Comparison of ENCODE assay signal across 19 cellular contexts in the genomic region with DNA sequence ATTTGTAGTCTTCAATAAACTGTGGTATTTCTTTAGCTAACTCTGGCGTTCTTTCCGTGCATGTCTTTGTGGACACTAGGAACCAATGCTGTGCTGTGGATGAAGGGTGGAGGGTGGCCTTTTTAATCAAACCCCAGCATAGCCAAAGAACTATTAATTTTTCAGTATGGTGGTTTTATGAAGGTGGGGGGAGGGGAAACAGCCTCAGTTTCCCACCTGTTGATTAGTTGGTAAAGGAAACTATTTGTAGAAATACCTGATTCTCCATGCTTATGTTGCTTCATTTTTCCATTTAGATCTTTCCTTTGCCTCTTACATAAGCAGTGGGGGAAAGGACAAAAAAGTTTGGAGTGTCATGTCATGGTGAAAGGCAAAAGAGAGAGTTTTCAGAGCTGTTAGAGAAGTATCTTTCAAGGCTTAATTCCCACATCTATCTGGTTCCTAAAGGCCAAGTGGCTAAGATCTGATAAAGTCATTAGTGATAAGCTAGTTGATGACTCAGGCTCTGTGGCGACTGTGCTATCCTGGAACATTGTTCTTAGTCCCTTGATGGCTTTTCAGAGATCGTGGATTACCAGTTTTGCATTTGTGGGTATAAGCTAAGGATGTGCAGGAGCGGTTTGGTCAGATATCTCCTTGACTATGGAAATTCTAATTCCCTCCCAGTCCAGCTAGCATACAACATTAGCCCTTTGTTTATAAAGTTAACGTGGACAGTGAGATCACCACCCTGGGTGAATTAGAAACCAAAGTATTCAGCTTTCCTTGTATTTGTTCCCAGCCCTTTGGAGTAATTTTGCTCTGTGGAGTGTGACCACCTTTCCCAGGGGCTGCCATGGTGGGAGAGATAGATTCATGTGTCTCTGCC. TPM values are rescaled to one million over a fixed set of nuclear protein-coding genes. Genes with fewer than 3 reads are reported as not detected.
DNase-seq lines count a peak whose midpoint lies in the region; ATAC-seq and TF ChIP-seq lines count a peak whose summit lies in the region.
"Had no signal": no experiment of that assay in that cellular context is flagged by ENCODE, and none has a peak within 500 bp of the region (broad histone marks: within the 10 kb centered on the region; RNA-seq: fewer than 3 reads in every experiment).

No MANE protein-coding gene starts in this region.

- H3K4me1 Mint-ChIP-seq in CD4-positive, alpha-beta T cell (ENCODE audit: low read depth), result peaks cover 46% of the 10 kb centered on the region
- no peaks in the 10 kb centered on the region for H3K4me1 Mint-ChIP-seq in GM23338
- H3K4me1 Mint-ChIP-seq in activated naive CD8-positive, alpha-beta T cell treated with anti-CD3 and anti-CD28 coated beads for 36 hours, result peaks cover 50% of the 10 kb centered on the region

- H4K8ac ChIP-seq in mesenchymal stem cell (ENCODE audit: low read length), result no peak overlapping the region

- H4K91ac ChIP-seq in mesenchymal stem cell (ENCODE audit: low read length), result no peak overlapping the region

- peaks cover 41% of the 10 kb centered on the region for H3F3A ChIP-seq in GM23338 (replicated peaks; ENCODE audit: low read depth)

- no peak overlapping the region for H3K4me2 ChIP-seq in GM23338
- no peak overlapping the region for H3K4me2 ChIP-seq in mesenchymal stem cell (ENCODE audit: low read length, poor library complexity, severe bottlenecking)

- peak overlapping the region; percentile 91 for H3K27ac Mint-ChIP-seq in CD4-positive, alpha-beta T cell
- H3K27ac Mint-ChIP-seq in GM23338, result no peak overlapping the region
- peak overlapping the region; percentile 88 for H3K27ac Mint-ChIP-seq in activated naive CD8-positive, alpha-beta T cell treated with anti-CD3 and anti-CD28 coated beads for 36 hours

- POLR2A ChIA-PET in CD4-positive, alpha-beta T cell (lab: Charles Lee), result interaction anchor here (1.0 to 2.8 kb wide), 3 partner anchors 8 to 273 kb away, joined by 3 to 14 read pairs (median 6); a partner anchor contains a TSS

- H2BK120ac ChIP-seq in mesenchymal stem cell (ENCODE audit: low read depth, low read length), result no peak overlapping the region

- no peak overlapping the region for H2BK15ac ChIP-seq in mesenchymal stem cell (ENCODE audit: low read depth, poor library complexity, severe bottlenecking)

- no peaks in the 10 kb centered on the region for H3K27me3 ChIP-seq in CD4-positive, alpha-beta T cell (ENCODE audit: control insufficient read depth, insufficient read depth, low read length)
- no peaks in the 10 kb centered on the region for H3K27me3 ChIP-seq in GM23338 (ENCODE audit: insufficient read depth)
- H3K27me3 ChIP-seq in mesenchymal stem cell (ENCODE audit: control insufficient read depth in 1 of 2, insufficient read depth in 1 of 2, low read length in 2 of 2), result no peaks in the 10 kb centered on the region
- no peaks in the 10 kb centered on the region for H3K27me3 ChIP-seq in MG63
- H3K27me3 ChIP-seq in ascending aorta, result no peaks in the 10 kb centered on the region
- H3K27me3 ChIP-seq: heart left ventricle had no signal

- no peak for ATAC-seq in CD4-positive, alpha-beta T cell (ENCODE audit: poor library complexity)
- no peak for ATAC-seq in GM23338
- no peak; the same call in 1 of the 3 replicates for ATAC-seq in SK-N-SH treated with all-trans-retinoic acid at 6 μM for 48 hours
- ATAC-seq: heart left ventricle, left cardiac atrium, Right ventricle myocardium inferior had no signal

- no peak overlapping the region for H2BK12ac ChIP-seq in mesenchymal stem cell (ENCODE audit: low read length in 2 of 2)

- H3K4me3 Mint-ChIP-seq in CD4-positive, alpha-beta T cell, result no peak overlapping the region
- H3K4me3 Mint-ChIP-seq in GM23338, result no peak overlapping the region
- peak overlapping the region; percentile 15 for H3K4me3 Mint-ChIP-seq in activated naive CD8-positive, alpha-beta T cell treated with anti-CD3 and anti-CD28 coated beads for 36 hours
- H3K4me3 Mint-ChIP-seq: CD14-positive monocyte had no signal

- 48% methylated on average over 5 of the region's 6 CpGs for WGBS in mesenchymal stem cell

- no peak overlapping the region for H2BK5ac ChIP-seq in mesenchymal stem cell (ENCODE audit: low read depth, low read length, poor library complexity, severe bottlenecking)

- TF ChIP-seq CTCF in CD4-positive, alpha-beta T cell (IDR thresholded peaks at IDR 0.05), result no peak
- no peak for TF ChIP-seq CTCF in GM23338 (conservative IDR thresholded peaks at IDR 0.05; ENCODE audit: low read depth in 2 of 2)
- no peak for TF ChIP-seq CTCF in ascending aorta (IDR thresholded peaks at IDR 0.05)

- H4K20me1 ChIP-seq in GM23338 (replicated peaks; ENCODE audit: insufficient read depth), result peaks cover 38% of the 10 kb centered on the region

- no peaks in the 10 kb centered on the region for H3K9me2 ChIP-seq in GM23338 (ENCODE audit: insufficient read depth)

- H3K9me3 ChIP-seq in CD4-positive, alpha-beta T cell (ENCODE audit: control insufficient read depth, low read length), result no peaks in the 10 kb centered on the region
- H3K9me3 ChIP-seq in mesenchymal stem cell (ENCODE audit: control insufficient read depth, low read length) (no peaks in the 10 kb centered on the region), MG63 (no peaks in the 10 kb centered on the region), ascending aorta (no peaks in the 10 kb centered on the region)
- H3K9me3 ChIP-seq: heart left ventricle had no signal

- H3K4me1 ChIP-seq in GM23338 (ENCODE audit: insufficient read depth) (no peaks in the 10 kb centered on the region), mesenchymal stem cell (ENCODE audit: control insufficient read depth, insufficient read depth, low read depth, low read length) (no peaks in the 10 kb centered on the region), ascending aorta (no peaks in the 10 kb centered on the region)

- peak overlapping the region; percentile 35 for H3K9ac ChIP-seq in mesenchymal stem cell (ENCODE audit: low read length)

- no peak overlapping the region for H3K23ac ChIP-seq in mesenchymal stem cell (ENCODE audit: low read length in 2 of 2)

- H3K79me2 ChIP-seq in GM23338 (replicated peaks; ENCODE audit: insufficient read depth), result peaks cover 35% of the 10 kb centered on the region

- H3K4me3 ChIP-seq in GM23338 (no peak overlapping the region), mesenchymal stem cell (ENCODE audit: insufficient read depth in 1 of 2, low read depth in 1 of 2, low read length in 2 of 2) (no peak overlapping the region), MG63 (no peak overlapping the region), ascending aorta (no peak overlapping the region)
- H3K4me3 ChIP-seq: heart left ventricle had no signal

- intact Hi-C loops in CD4-positive, alpha-beta T cell (cut with DNase I, micrococcal nuclease), result loop anchor here in 1 of 2 experiments (2.0 kb wide), 1 partner anchor 43 kb away; a partner anchor contains a TSS
- intact Hi-C loops in ascending aorta (cut with DNase I), result no loop called here

- no peak overlapping the region for H2AK5ac ChIP-seq in mesenchymal stem cell (ENCODE audit: low read length, severe bottlenecking)

- H3K27me3 Mint-ChIP-seq in CD4-positive, alpha-beta T cell, result no peaks in the 10 kb centered on the region
- H3K27me3 Mint-ChIP-seq in GM23338 (ENCODE audit: insufficient read depth, low read depth, poor library complexity), result no peaks in the 10 kb centered on the region
- H3K27me3 Mint-ChIP-seq in activated naive CD8-positive, alpha-beta T cell treated with anti-CD3 and anti-CD28 coated beads for 36 hours, result no peaks in the 10 kb centered on the region

- no peaks in the 10 kb centered on the region for H3K9me3 Mint-ChIP-seq in CD4-positive, alpha-beta T cell
- H3K9me3 Mint-ChIP-seq in GM23338, result no peaks in the 10 kb centered on the region
- no peaks in the 10 kb centered on the region for H3K9me3 Mint-ChIP-seq in activated naive CD8-positive, alpha-beta T cell treated with anti-CD3 and anti-CD28 coated beads for 36 hours
- H3K9me3 Mint-ChIP-seq: CD14-positive monocyte had no signal

- peaks cover 37% of the 10 kb centered on the region for H3K79me1 ChIP-seq in mesenchymal stem cell (replicated peaks; ENCODE audit: low read length, poor library complexity, severe bottlenecking)

- DNase-seq in CD4-positive, alpha-beta T cell, result no peak
- no peak for DNase-seq in GM23338 (ENCODE audit: low spot score)
- DNase-seq in activated naive CD8-positive, alpha-beta T cell treated with anti-CD3 and anti-CD28 coated beads for 36 hours, result no peak
- DNase-seq in mesenchymal stem cell, result peak; percentile 54
- DNase-seq in DMS79 treated with DMSO at 0.1 percent for 48 hours (lab: John Stamatoyannopoulos, UW), result no peak
- no peak for DNase-seq in MG63
- DNase-seq in ascending aorta (ENCODE audit: low spot score in 2 of 2), result no peak
- DNase-seq: central memory CD4-positive, alpha-beta T cell; GDM1; heart left ventricle; Karpas-422; left cardiac atrium; NCI-H187; NCI-H748 treated with DMSO at 0.1 percent for 48 hours had no signal

- H3K27ac ChIP-seq in CD4-positive, alpha-beta T cell (ENCODE audit: low read depth, low read length), result peak overlapping the region; percentile 81
- H3K27ac ChIP-seq in GM23338 (ENCODE audit: low read depth) (peak overlapping the region; percentile 47), mesenchymal stem cell (ENCODE audit: low read length, poor library complexity, severe bottlenecking) (no peak overlapping the region), ascending aorta (no peak overlapping the region)

- no peak overlapping the region for H3K14ac ChIP-seq in mesenchymal stem cell (ENCODE audit: low read length in 2 of 2)

- H3K18ac ChIP-seq in mesenchymal stem cell (ENCODE audit: low read depth in 1 of 2, low read length in 2 of 2), result no peak overlapping the region

- H3K36me3 ChIP-seq in GM23338 (ENCODE audit: insufficient read depth) (peaks cover 67% of the 10 kb centered on the region), mesenchymal stem cell (ENCODE audit: control insufficient read depth in 1 of 2, insufficient read depth in 2 of 2, low read depth in 1 of 2, low read length in 2 of 2) (peaks cover 54 to 95% of the 10 kb centered on the region in 2 experiments), MG63 (peaks cover 94% of the 10 kb centered on the region), ascending aorta (peaks cover 78 to 79% of the 10 kb centered on the region in 2 donors)

- H2AFZ ChIP-seq in GM23338 (no peak overlapping the region), mesenchymal stem cell (ENCODE audit: low read depth, low read length) (no peak overlapping the region)

- H3K4ac ChIP-seq in mesenchymal stem cell (ENCODE audit: low read depth in 1 of 2, low read length in 2 of 2), result no peak overlapping the region

- peaks cover 74% of the 10 kb centered on the region for H3K36me3 Mint-ChIP-seq in CD4-positive, alpha-beta T cell (ENCODE audit: low read depth)
- peaks cover 76% of the 10 kb centered on the region for H3K36me3 Mint-ChIP-seq in GM23338 (ENCODE audit: low read depth)
- H3K36me3 Mint-ChIP-seq in activated naive CD8-positive, alpha-beta T cell treated with anti-CD3 and anti-CD28 coated beads for 36 hours, result peaks cover 50% of the 10 kb centered on the region

- CTCF ChIA-PET in CD4-positive, alpha-beta T cell (lab: Charles Lee), result interaction anchor here (1.1 to 1.3 kb wide), 3 partner anchors 8 to 71 kb away, joined by 3 to 4 read pairs (median 3); no protein-coding TSS in a partner anchor

RNA-seq across cellular contexts. Expression of a gene that starts 8.7 kb away (rescaled TPM):
- total RNA-seq in CD4-positive, alpha-beta T cell, result 10 to 100 TPM; 57.5 to 62.5 TPM
- 72.0 and 73.2 TPM in 2 replicates for total RNA-seq in GM23338 (2014; rRNA removed; shearing (Covaris generic))
- polyA plus RNA-seq in GM23338 (2016; fragmentation: Nextera tagmentation; extraction: Ambion mirVana), result 92.0 and 92.5 TPM in 2 replicates
- 100 to 1,000 TPM; 167 to 181 TPM for total RNA-seq in activated naive CD8-positive, alpha-beta T cell treated with anti-CD3 and anti-CD28 coated beads for 36 hours
- polyA plus RNA-seq in mesenchymal stem cell (2013, experiment 1 of 2), result 83.7 TPM
- 81.9 TPM for polyA plus RNA-seq in mesenchymal stem cell (2013, experiment 2 of 2)
- 212 and 243 TPM in 2 replicates for total RNA-seq in MG63 (2014; rRNA removed; shearing (Covaris generic); ENCODE audit: low replicate concordance)
- total RNA-seq in ascending aorta, result 270 TPM

RNA-seq across cellular contexts. Expression of a gene that starts 42.9 kb away (rescaled TPM):
- total RNA-seq in CD4-positive, alpha-beta T cell, result 100 to 1,000 TPM; 224 to 234 TPM
- total RNA-seq in GM23338 (2014; rRNA removed; shearing (Covaris generic)), result 157 and 164 TPM in 2 replicates
- polyA plus RNA-seq in GM23338 (2016; fragmentation: Nextera tagmentation; extraction: Ambion mirVana), result 94.9 and 98.5 TPM in 2 replicates
- 100 to 1,000 TPM; 247 to 266 TPM for total RNA-seq in activated naive CD8-positive, alpha-beta T cell treated with anti-CD3 and anti-CD28 coated beads for 36 hours
- polyA plus RNA-seq in mesenchymal stem cell (2013, experiment 1 of 2), result 174 TPM
- 166 TPM for polyA plus RNA-seq in mesenchymal stem cell (2013, experiment 2 of 2)
- total RNA-seq in MG63 (2014; rRNA removed; shearing (Covaris generic); ENCODE audit: low replicate concordance), result 208 and 217 TPM in 2 replicates
- 67.8 TPM for total RNA-seq in ascending aorta

RNA-seq across cellular contexts. Expression of a gene that starts 57.2 kb away (rescaled TPM):
- total RNA-seq in CD4-positive, alpha-beta T cell, result not detected
- total RNA-seq in GM23338 (2014; rRNA removed; shearing (Covaris generic)), result not detected in 2 replicates
- polyA plus RNA-seq in GM23338 (2016; fragmentation: Nextera tagmentation; extraction: Ambion mirVana), result not detected in 2 replicates
- total RNA-seq in activated naive CD8-positive, alpha-beta T cell treated with anti-CD3 and anti-CD28 coated beads for 36 hours, result not detected
- polyA plus RNA-seq in mesenchymal stem cell (2013, experiment 1 of 2), result not detected
- not detected for polyA plus RNA-seq in mesenchymal stem cell (2013, experiment 2 of 2)
- total RNA-seq in MG63 (2014; rRNA removed; shearing (Covaris generic); ENCODE audit: low replicate concordance), result not detected in 2 replicates
- not detected for total RNA-seq in ascending aorta
- total RNA-seq: left cardiac atrium, Right ventricle myocardium inferior had no signal
- polyA plus RNA-seq: neural cell had no signal

RNA-seq across cellular contexts. Expression of a gene that starts 57.6 kb away (rescaled TPM):
- total RNA-seq in CD4-positive, alpha-beta T cell, result not detected
- not detected in 2 replicates for total RNA-seq in GM23338 (2014; rRNA removed; shearing (Covaris generic))
- not detected in 2 replicates for polyA plus RNA-seq in GM23338 (2016; fragmentation: Nextera tagmentation; extraction: Ambion mirVana)
- total RNA-seq in activated naive CD8-positive, alpha-beta T cell treated with anti-CD3 and anti-CD28 coated beads for 36 hours, result not detected
- polyA plus RNA-seq in mesenchymal stem cell (2013, experiment 1 of 2), result not detected
- polyA plus RNA-seq in mesenchymal stem cell (2013, experiment 2 of 2), result not detected
- not detected in 2 replicates for total RNA-seq in MG63 (2014; rRNA removed; shearing (Covaris generic); ENCODE audit: low replicate concordance)
- total RNA-seq in ascending aorta, result not detected
- total RNA-seq: heart left ventricle, left cardiac atrium, Right ventricle myocardium inferior had no signal
- polyA plus RNA-seq: CD14-positive monocyte, esophagus, heart left ventricle, neural cell had no signal

Comparison
In these comparisons a context has a peak if more than half of its experiments do, and no peak if none do; other contexts are left out.
1. H3K27ac ChIP-seq: peak in CD4-positive, alpha-beta T cell (single experiment) and GM23338 (single experiment); none in mesenchymal stem cell (single experiment) and ascending aorta (0 of 2).